ENCODE assay signal across 19 cellular contexts in the genomic region with DNA sequence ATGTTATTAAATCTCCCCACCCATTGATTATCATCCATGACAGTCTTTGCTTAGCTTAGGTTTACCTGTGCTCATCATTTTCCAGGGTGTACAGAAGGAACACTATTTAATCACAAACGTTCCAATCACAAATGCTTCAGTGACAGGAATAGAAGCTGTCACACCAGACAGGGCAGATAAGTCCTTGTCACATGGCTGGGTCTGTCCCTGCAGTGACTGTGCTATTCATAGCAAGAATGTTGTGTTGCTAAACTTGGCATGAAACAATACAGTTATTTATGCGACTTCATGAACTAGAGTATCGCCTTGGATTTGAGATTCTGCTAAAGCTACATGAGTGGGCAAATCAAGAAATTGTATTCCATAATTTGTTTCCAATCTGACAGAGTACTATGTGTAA.
A peak's percentile ranks its signal among the peaks of the same experiment; 100 is the strongest.
DNase-seq lines count a peak whose midpoint lies in the region; ATAC-seq and TF ChIP-seq lines count a peak whose summit lies in the region.
"Had no signal": no experiment of that assay in that cellular context is flagged by ENCODE, and none has a peak within 500 bp of the region (broad histone marks: within the 10 kb centered on the region; RNA-seq: fewer than 3 reads in every experiment).

No MANE protein-coding gene starts in this region.

- H2AK5ac ChIP-seq in mesenchymal stem cell (ENCODE audit: low read length, severe bottlenecking): no peak overlapping the region

- no peak overlapping the region for H2BK5ac ChIP-seq in mesenchymal stem cell (ENCODE audit: low read depth, low read length, poor library complexity, severe bottlenecking)

- no peak for TF ChIP-seq CTCF in chondrocyte (IDR thresholded peaks at IDR 0.05)
- no peak for TF ChIP-seq CTCF in tibial artery (IDR thresholded peaks at IDR 0.05)
- no peak for TF ChIP-seq CTCF in esophagus squamous epithelium (IDR thresholded peaks at IDR 0.05)

- H3K4me3 Mint-ChIP-seq in chondrocyte (ENCODE audit: unreplicated experiment): no peak overlapping the region
- H3K4me3 Mint-ChIP-seq: activated naive CD8-positive, alpha-beta T cell treated with anti-CD3 and anti-CD28 coated beads, Interleukin-2, amount 50 U/mL, for 24 hours; activated T-helper 17 cell treated with anti-CD3 and anti-CD28 coated beads, Interleukin-2, amount 50 U/mL, for 72 hours had no signal

- no peak overlapping the region for H3K14ac ChIP-seq in mesenchymal stem cell (ENCODE audit: low read length in 2 of 2)

- intact Hi-C loops in tibial artery (cut with DNase I; ENCODE audit: low total_unique reads): no loop called here
- intact Hi-C loops in esophagus squamous epithelium (cut with DNase I): no loop called here

- no peak overlapping the region for H3K27ac ChIP-seq in mesenchymal stem cell (ENCODE audit: low read length, poor library complexity, severe bottlenecking)
- H3K27ac ChIP-seq in tibial artery: peak overlapping the region; percentile 70 to 78
- no peak overlapping the region for H3K27ac ChIP-seq in esophagus squamous epithelium
- H3K27ac ChIP-seq: SJCRH30, skin epidermis had no signal

- no peak overlapping the region for H2AFZ ChIP-seq in mesenchymal stem cell (ENCODE audit: low read depth, low read length)

- peaks cover 3% of the 10 kb centered on the region for H3K9me3 ChIP-seq in mesenchymal stem cell (ENCODE audit: control insufficient read depth, low read length)
- H3K9me3 ChIP-seq in tibial artery: no peaks in the 10 kb centered on the region
- H3K9me3 ChIP-seq in esophagus squamous epithelium: no peaks in the 10 kb centered on the region
- H3K9me3 ChIP-seq: SJCRH30 had no signal

- 59% methylated on average over 3 of the region's 3 CpGs for WGBS in mesenchymal stem cell
- 48 to 67% methylated on average over 2 to 3 of the region's 3 CpGs for WGBS in esophagus squamous epithelium, 2 donors

- peaks cover 18% of the 10 kb centered on the region for H3K4me1 Mint-ChIP-seq in chondrocyte (ENCODE audit: low read depth)
- H3K4me1 Mint-ChIP-seq: activated naive CD8-positive, alpha-beta T cell treated with anti-CD3 and anti-CD28 coated beads, Interleukin-2, amount 50 U/mL, for 24 hours; activated T-helper 17 cell treated with anti-CD3 and anti-CD28 coated beads, Interleukin-2, amount 50 U/mL, for 72 hours had no signal

- H3K27ac Mint-ChIP-seq in chondrocyte (ENCODE audit: unreplicated experiment): peak overlapping the region; percentile 15
- H3K27ac Mint-ChIP-seq: activated naive CD8-positive, alpha-beta T cell treated with anti-CD3 and anti-CD28 coated beads, Interleukin-2, amount 50 U/mL, for 24 hours; activated T-helper 17 cell treated with anti-CD3 and anti-CD28 coated beads, Interleukin-2, amount 50 U/mL, for 72 hours had no signal

- no peak overlapping the region for H3K23ac ChIP-seq in mesenchymal stem cell (ENCODE audit: low read length in 2 of 2)

- H3K4me1 ChIP-seq in mesenchymal stem cell (ENCODE audit: control insufficient read depth, insufficient read depth, low read depth, low read length) (no peaks in the 10 kb centered on the region), tibial artery (peaks cover 0 to 42% (median 27%) of the 10 kb centered on the region in 4 donors), esophagus squamous epithelium (no peaks in the 10 kb centered on the region)
- H3K4me1 ChIP-seq: SJCRH30 had no signal

- no peak for TF ChIP-seq POLR2A in esophagus squamous epithelium (IDR thresholded peaks at IDR 0.05)

- H3K9me3 Mint-ChIP-seq in chondrocyte (ENCODE audit: low read depth): peaks cover 2% of the 10 kb centered on the region
- H3K9me3 Mint-ChIP-seq: activated naive CD8-positive, alpha-beta T cell treated with anti-CD3 and anti-CD28 coated beads, Interleukin-2, amount 50 U/mL, for 24 hours; activated T-helper 17 cell treated with anti-CD3 and anti-CD28 coated beads, Interleukin-2, amount 50 U/mL, for 72 hours had no signal

- no peak overlapping the region for H3K18ac ChIP-seq in mesenchymal stem cell (ENCODE audit: low read depth in 1 of 2, low read length in 2 of 2)

- H3K36me3 Mint-ChIP-seq in chondrocyte (ENCODE audit: low read depth): peaks cover 2% of the 10 kb centered on the region

- H3K4me2 ChIP-seq in mesenchymal stem cell (ENCODE audit: low read length, poor library complexity, severe bottlenecking): no peak overlapping the region

- H4K8ac ChIP-seq in mesenchymal stem cell (ENCODE audit: low read length): no peak overlapping the region

- no peak for DNase-seq in chondrocyte (ENCODE audit: low spot score)
- DNase-seq in mesenchymal stem cell: peak; percentile 34
- DNase-seq in tibial artery: no peak
- no peak for DNase-seq in NCI-H226
- no peak for DNase-seq in esophagus squamous epithelium (lab: John Stamatoyannopoulos, UW)
- DNase-seq: activated CD4-positive, CD25-positive, alpha-beta regulatory T cell treated with anti-CD3 and anti-CD28 coated beads, Interleukin-2, amount 50 U/mL, for 72 hours; activated naive CD8-positive, alpha-beta T cell treated with anti-CD3 and anti-CD28 coated beads, Interleukin-2, amount 50 U/mL, for 24 hours; C1 segment of cervical spinal cord; central memory CD4-positive, alpha-beta T cell; effector CD4-positive, alpha-beta T cell; HCEC 1CT; NCI-H526; OCI-M1; SJCRH30; T-helper 9 cell had no signal

- ATAC-seq in HG02852 (IDR thresholded peaks at IDR 0.05; ENCODE audit: unreplicated experiment): peak; percentile 63
- no peak for ATAC-seq in HG03354 (IDR thresholded peaks at IDR 0.05; ENCODE audit: poor library complexity, severe bottlenecking, unreplicated experiment)
- ATAC-seq: activated naive CD8-positive, alpha-beta T cell treated with anti-CD3 and anti-CD28 coated beads, Interleukin-2, amount 50 U/mL, for 24 hours; activated T-helper 17 cell treated with anti-CD3 and anti-CD28 coated beads, Interleukin-2, amount 50 U/mL, for 72 hours had no signal

- H2BK12ac ChIP-seq in mesenchymal stem cell (ENCODE audit: low read length in 2 of 2): no peak overlapping the region

- no peak overlapping the region for H3K9ac ChIP-seq in mesenchymal stem cell (ENCODE audit: low read length)

- H2BK15ac ChIP-seq in mesenchymal stem cell (ENCODE audit: low read depth, poor library complexity, severe bottlenecking): no peak overlapping the region

- H3K79me1 ChIP-seq in mesenchymal stem cell (replicated peaks; ENCODE audit: low read length, poor library complexity, severe bottlenecking): peaks cover 20% of the 10 kb centered on the region

- H3K4me3 ChIP-seq in mesenchymal stem cell (ENCODE audit: insufficient read depth in 1 of 2, low read depth in 1 of 2, low read length in 2 of 2) (no peak overlapping the region), tibial artery (peak overlapping the region; percentile 6 to 25), esophagus squamous epithelium (no peak overlapping the region)
- H3K4me3 ChIP-seq: SJCRH30, skin epidermis had no signal

- H2BK120ac ChIP-seq in mesenchymal stem cell (ENCODE audit: low read depth, low read length): no peak overlapping the region

- no peak overlapping the region for H3K4ac ChIP-seq in mesenchymal stem cell (ENCODE audit: low read depth in 1 of 2, low read length in 2 of 2)

- H3K27me3 ChIP-seq in mesenchymal stem cell (ENCODE audit: control insufficient read depth in 1 of 2, insufficient read depth in 1 of 2, low read length in 2 of 2) (no peaks in the 10 kb centered on the region), tibial artery (no peaks in the 10 kb centered on the region), esophagus squamous epithelium (peaks cover 0 to 4% (median 0%) of the 10 kb centered on the region in 4 donors)
- H3K27me3 ChIP-seq: SJCRH30 had no signal

- no peaks in the 10 kb centered on the region for H3K27me3 Mint-ChIP-seq in chondrocyte (ENCODE audit: low read depth)

- no peak overlapping the region for H4K91ac ChIP-seq in mesenchymal stem cell (ENCODE audit: low read length)

- no peaks in the 10 kb centered on the region for H3K36me3 ChIP-seq in mesenchymal stem cell (ENCODE audit: control insufficient read depth in 1 of 2, insufficient read depth in 2 of 2, low read depth in 1 of 2, low read length in 2 of 2)
- H3K36me3 ChIP-seq in tibial artery: no peaks in the 10 kb centered on the region
- H3K36me3 ChIP-seq in esophagus squamous epithelium: no peaks in the 10 kb centered on the region
- H3K36me3 ChIP-seq: SJCRH30 had no signal

Comparison
In these comparisons a context has a peak if more than half of its experiments do, and no peak if none do; other contexts are left out.
1. H3K27ac ChIP-seq: peak in tibial artery (2 of 2); none in mesenchymal stem cell (single experiment) and esophagus squamous epithelium (0 of 4).
2. H3K4me3 ChIP-seq: peak in tibial artery (2 of 2); none in mesenchymal stem cell (0 of 2) and esophagus squamous epithelium (0 of 4).